In the genomic region with DNA sequence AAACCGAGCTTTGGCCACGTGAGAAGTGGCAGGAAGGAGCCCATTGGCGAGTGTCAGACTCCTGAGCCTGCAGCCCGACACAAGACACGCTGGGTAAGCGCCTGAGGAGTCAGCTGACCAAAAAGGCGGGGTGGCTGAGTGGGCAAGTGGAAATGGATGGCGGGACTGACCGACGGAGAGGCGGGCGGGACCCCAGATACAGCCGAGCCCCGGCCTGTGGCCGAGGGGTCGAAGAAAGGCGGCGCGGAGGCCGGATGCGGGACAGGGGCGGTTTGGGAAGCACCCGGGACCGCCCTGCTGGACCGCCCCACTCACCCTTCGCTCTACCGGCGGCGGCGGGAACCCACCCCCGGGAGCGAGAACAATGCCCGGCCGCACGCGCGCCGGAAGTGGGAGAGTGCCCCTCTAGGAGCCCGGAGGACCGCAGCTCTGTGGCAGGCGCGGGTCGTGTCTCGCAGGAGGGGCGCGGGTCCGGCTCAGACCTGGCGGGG, we compare ENCODE assay signal across 9 cellular contexts. TPM values are rescaled to one million over a fixed set of nuclear protein-coding genes. Genes with fewer than 3 reads are reported as not detected.
DNase-seq lines count a peak whose midpoint lies in the region; ATAC-seq and TF ChIP-seq lines count a peak whose summit lies in the region.
"Had no signal": no experiment of that assay in that cellular context is flagged by ENCODE, and none has a peak within 500 bp of the region (broad histone marks: within the 10 kb centered on the region; RNA-seq: fewer than 3 reads in every experiment).

No MANE protein-coding gene starts in this region.

- no peak overlapping the region for H3K4me2 ChIP-seq in mesendoderm (ENCODE audit: low read length)

- CTCF ChIA-PET in GM10248 (lab: Yijun Ruan, JAX) = interaction anchor here (1.2 kb wide), 1 partner anchor 23 kb away, joined by 3 read pairs; no protein-coding TSS in a partner anchor

- H3K4me1 ChIP-seq in mesendoderm (ENCODE audit: control insufficient read depth, low read depth, low read length) = no peaks in the 10 kb centered on the region

- no peak overlapping the region for H4K5ac ChIP-seq in mesendoderm (ENCODE audit: low read length)

- H2BK120ac ChIP-seq in mesendoderm (ENCODE audit: low read depth, low read length) = no peak overlapping the region

- no peak overlapping the region for H2BK5ac ChIP-seq in mesendoderm (ENCODE audit: low read length)

- ATAC-seq in HG03045 (IDR thresholded peaks at IDR 0.05; ENCODE audit: unreplicated experiment) = peak; percentile 72
- ATAC-seq: K562 had no signal

- peaks cover 6% of the 10 kb centered on the region for H3K9me3 ChIP-seq in iPS-18c (ENCODE audit: control insufficient read depth, insufficient read depth, low read length)

- in situ Hi-C loops in astrocyte of the cerebellum (cut with HindIII; ENCODE audit: low sequenced_read_pairs) (no loop called here), ACHN (cut with HindIII; ENCODE audit: low pct_ligation_motif_present, low pct_unique_long_range_greater_than_20kb, low sequenced_read_pairs) (no loop called here)

- POLR2A ChIA-PET in GM10248 (lab: Yijun Ruan, JAX) = no interaction called here

- no peaks in the 10 kb centered on the region for H3K79me2 ChIP-seq in mesendoderm (ENCODE audit: control insufficient read depth, insufficient read depth, low read length)

- H2AK5ac ChIP-seq in mesendoderm (ENCODE audit: low read length) = no peak overlapping the region

- H3K56ac ChIP-seq in mesendoderm (ENCODE audit: low read length) = no peak overlapping the region

- no CpG with 5 or more reads among the region's 48 CpGs for WGBS in mesendoderm (ENCODE audit: extremely low coverage, insufficient coverage, low lambda C conversion rate)

- no peaks in the 10 kb centered on the region for H3K79me1 ChIP-seq in mesendoderm (ENCODE audit: low read length)

- H3K18ac ChIP-seq in mesendoderm (ENCODE audit: low read length) = no peak overlapping the region

- no peak overlapping the region for H3K9ac ChIP-seq in mesendoderm (ENCODE audit: low read length)

- DNase-seq in GM10248 (ENCODE audit: extremely low spot score) (peak; percentile 44), T-helper 2 cell (peak; percentile 31 to 64 (median 45)), astrocyte of the cerebellum (ENCODE audit: low read depth) (no peak), ACHN (no peak), mesendoderm (no peak)
- DNase-seq in stimulated activated CD4-positive, alpha-beta T cell treated with anti-CD3 and anti-CD28 coated beads, Interleukin-15, amount 100 ng/mL, for 48 hours (ENCODE audit: low read depth in 2 of 2) = peak; percentile 29 to 45

- TF ChIP-seq CTCF in GM10248 (IDR thresholded peaks at IDR 0.05; ENCODE audit: control extremely low read depth, extremely low read depth, low read depth, missing control alignments) (no peak), astrocyte of the cerebellum (IDR thresholded peaks at IDR 0.05; ENCODE audit: low read depth, low read length, missing control alignments) (no peak)

- H3K23ac ChIP-seq in mesendoderm (ENCODE audit: low read length) = no peak overlapping the region

- no peaks in the 10 kb centered on the region for H3K36me3 ChIP-seq in mesendoderm (ENCODE audit: control insufficient read depth, insufficient read depth, low read length)

- no peak overlapping the region for H2BK15ac ChIP-seq in mesendoderm (replicated peaks; ENCODE audit: low read depth)

- no peak overlapping the region for H4K8ac ChIP-seq in mesendoderm (ENCODE audit: low read depth, low read length)

- no peak overlapping the region for H3K27ac ChIP-seq in mesendoderm (ENCODE audit: low read depth, low read length)

- H3K27me3 ChIP-seq in mesendoderm (ENCODE audit: insufficient read depth, low read length, poor library complexity) = no peaks in the 10 kb centered on the region

- H3K4ac ChIP-seq in mesendoderm (ENCODE audit: low read depth, low read length) = no peak overlapping the region

- H3K4me3 ChIP-seq in astrocyte of the cerebellum (ENCODE audit: low read depth, low read length) (peak overlapping the region; percentile 43), iPS-18c (ENCODE audit: insufficient read depth, low read depth, low read length) (peak overlapping the region; percentile 9; the same call in 1 of the 2 replicates), mesendoderm (ENCODE audit: low read length) (no peak overlapping the region)
- H3K4me3 ChIP-seq: K562 had no signal

RNA-seq across cellular contexts. Expression of a gene that starts 22.8 kb away (rescaled TPM):
- polyA plus RNA-seq in mesendoderm (2013, experiment 1 of 2) = 4.8 TPM
- 4.9 TPM for polyA plus RNA-seq in mesendoderm (2013, experiment 2 of 2)

RNA-seq across cellular contexts. Expression of a gene that starts 26.4 kb away (rescaled TPM):
- 16.3 TPM for polyA plus RNA-seq in mesendoderm (2013, experiment 1 of 2)
- polyA plus RNA-seq in mesendoderm (2013, experiment 2 of 2) = 16.2 TPM

Comparison
In these comparisons a context has a peak if more than half of its experiments do, and no peak if none do; other contexts are left out.
1. DNase-seq: peak in GM10248 (single experiment), T-helper 2 cell (5 of 5) and stimulated activated CD4-positive, alpha-beta T cell treated with anti-CD3 and anti-CD28 coated beads, Interleukin-15, amount 100 ng/mL, for 48 hours (2 of 2); none in astrocyte of the cerebellum (single experiment), ACHN (single experiment) and mesendoderm (single experiment).